Comparison of ENCODE assay signal across 29 cellular contexts in genomic region chr16:59330030-59330670, GRCh38.
A peak's percentile ranks its signal among the peaks of the same experiment; 100 is the strongest.
DNase-seq lines count a peak whose midpoint lies in the region; TF ChIP-seq lines count a peak whose summit lies in the region.
"Had no signal": no experiment of that assay in that cellular context is flagged by ENCODE, and none has a peak within 500 bp of the region (broad histone marks: within the 10 kb centered on the region; RNA-seq: fewer than 3 reads in every experiment).

No MANE protein-coding gene starts in this region.

- no peak overlapping the region for H3K9ac ChIP-seq in mesenchymal stem cell (ENCODE audit: low read length)

- no peak overlapping the region for H2AFZ ChIP-seq in mesenchymal stem cell (ENCODE audit: low read depth, low read length)

- H3K23ac ChIP-seq in mesenchymal stem cell (ENCODE audit: low read length in 2 of 2) = no peak overlapping the region

- H3K4ac ChIP-seq in mesenchymal stem cell (ENCODE audit: low read depth in 1 of 2, low read length in 2 of 2) = no peak overlapping the region

- no peak for TF ChIP-seq POLR2A in esophagus muscularis mucosa (IDR thresholded peaks at IDR 0.05; ENCODE audit: low read depth)

- no peak overlapping the region for H4K91ac ChIP-seq in mesenchymal stem cell (ENCODE audit: low read length)

- in situ Hi-C loops in astrocyte of the spinal cord (cut with HindIII; ENCODE audit: low sequenced_read_pairs) = no loop called here

- DNase-seq in GM04503 (ENCODE audit: low read depth) (peak; percentile 9), astrocyte of the spinal cord (ENCODE audit: low read depth, low spot score) (peak; percentile 24), mesenchymal stem cell (peak; percentile 6), esophagus muscularis mucosa (ENCODE audit: extremely low spot score) (no peak), T1000 (lab: John Stamatoyannopoulos, UW) (no peak), NCI-H1105 (lab: John Stamatoyannopoulos, UW) (no peak), GM10266 (ENCODE audit: extremely low spot score) (no peak)
- DNase-seq: activated CD4-positive, alpha-beta memory T cell treated with anti-CD3 and anti-CD28 coated beads, Interleukin-2, amount 10 ng/mL, durations not matched to agents 7 days and 5 days; activated CD4-positive, CD25-positive, alpha-beta regulatory T cell treated with anti-CD3 and anti-CD28 coated beads, Interleukin-2, amount 50 U/mL, for 72 hours; activated CD8-positive, alpha-beta memory T cell treated with anti-CD3 and anti-CD28 coated beads, Interleukin-2, amount 50 U/mL, for 4 hours; activated naive CD4-positive, alpha-beta T cell treated with anti-CD3 and anti-CD28 coated beads for 36 hours; Calu3; DMS79 treated with DMSO at 0.1 percent for 48 hours; effector CD4-positive, alpha-beta T cell; HCEC 1CT; heart left ventricle; Karpas-422; naive thymus-derived CD4-positive, alpha-beta T cell; NCI-H1436 treated with DMSO at 0.1 percent for 48 hours; NCI-H2107; NCI-H345; NCI-H69; occipital lobe; SHP77; stimulated activated CD4-positive, alpha-beta T cell treated with anti-CD3 and anti-CD28 coated beads, Interleukin-4, amount 100 ng/mL, for 24 hours; T-helper 2 cell; transverse colon had no signal

- H3K4me3 ChIP-seq in astrocyte of the spinal cord (ENCODE audit: low read depth, low read length) = no peak overlapping the region
- no peak overlapping the region for H3K4me3 ChIP-seq in mesenchymal stem cell (ENCODE audit: insufficient read depth in 1 of 2, low read depth in 1 of 2, low read length in 2 of 2)
- no peak overlapping the region for H3K4me3 ChIP-seq in esophagus muscularis mucosa
- H3K4me3 ChIP-seq: heart left ventricle, prostate gland, transverse colon had no signal

- no peaks in the 10 kb centered on the region for H3K27me3 ChIP-seq in mesenchymal stem cell (ENCODE audit: control insufficient read depth in 1 of 2, insufficient read depth in 1 of 2, low read length in 2 of 2)
- H3K27me3 ChIP-seq in esophagus muscularis mucosa = no peaks in the 10 kb centered on the region
- H3K27me3 ChIP-seq: heart left ventricle, transverse colon had no signal

- no peak overlapping the region for H2AK5ac ChIP-seq in mesenchymal stem cell (ENCODE audit: low read length, severe bottlenecking)

- no peaks in the 10 kb centered on the region for H3K79me1 ChIP-seq in mesenchymal stem cell (replicated peaks; ENCODE audit: low read length, poor library complexity, severe bottlenecking)

- H3K18ac ChIP-seq in mesenchymal stem cell (ENCODE audit: low read depth in 1 of 2, low read length in 2 of 2) = no peak overlapping the region

- no peak overlapping the region for H2BK12ac ChIP-seq in mesenchymal stem cell (ENCODE audit: low read length in 2 of 2)

- H2BK15ac ChIP-seq in mesenchymal stem cell (ENCODE audit: low read depth, poor library complexity, severe bottlenecking) = no peak overlapping the region

- H2BK5ac ChIP-seq in mesenchymal stem cell (ENCODE audit: low read depth, low read length, poor library complexity, severe bottlenecking) = no peak overlapping the region

- H3K4me2 ChIP-seq in mesenchymal stem cell (ENCODE audit: low read length, poor library complexity, severe bottlenecking) = no peak overlapping the region

- intact Hi-C loops in esophagus muscularis mucosa (cut with DNase I) = no loop called here

- H3K4me1 ChIP-seq in mesenchymal stem cell (ENCODE audit: control insufficient read depth, insufficient read depth, low read depth, low read length) = peaks cover 5% of the 10 kb centered on the region
- no peaks in the 10 kb centered on the region for H3K4me1 ChIP-seq in esophagus muscularis mucosa
- H3K4me1 ChIP-seq: heart left ventricle, prostate gland, transverse colon had no signal

- H3K36me3 ChIP-seq in mesenchymal stem cell (ENCODE audit: control insufficient read depth in 1 of 2, insufficient read depth in 2 of 2, low read depth in 1 of 2, low read length in 2 of 2) (no peaks in the 10 kb centered on the region), esophagus muscularis mucosa (no peaks in the 10 kb centered on the region)
- H3K36me3 ChIP-seq: heart left ventricle, prostate gland, transverse colon had no signal

- no peak for TF ChIP-seq EP300 in esophagus muscularis mucosa (IDR thresholded peaks at IDR 0.05)

- WGBS in mesenchymal stem cell = 100% methylated on average over 1 of the region's 2 CpGs
- 71% methylated on average over 2 of the region's 2 CpGs for WGBS in esophagus muscularis mucosa

- H3K27ac ChIP-seq in mesenchymal stem cell (ENCODE audit: low read length, poor library complexity, severe bottlenecking) (peak overlapping the region; percentile 39), esophagus muscularis mucosa (replicated peaks in 1 of 4) (no peak overlapping the region)
- H3K27ac ChIP-seq: epithelial cell of prostate, heart left ventricle, prostate gland, transverse colon had no signal

- H2BK120ac ChIP-seq in mesenchymal stem cell (ENCODE audit: low read depth, low read length) = no peak overlapping the region

- no peak for TF ChIP-seq CTCF in astrocyte of the spinal cord (IDR thresholded peaks at IDR 0.05; ENCODE audit: low read depth, low read length)
- no peak for TF ChIP-seq CTCF in esophagus muscularis mucosa (IDR thresholded peaks at IDR 0.05)
- no peak for TF ChIP-seq CTCF in GM10266 (IDR thresholded peaks at IDR 0.05; ENCODE audit: control insufficient read depth, insufficient read depth, low read depth, missing control alignments)

- H3K14ac ChIP-seq in mesenchymal stem cell (ENCODE audit: low read length in 2 of 2) = no peak overlapping the region

- H4K8ac ChIP-seq in mesenchymal stem cell (ENCODE audit: low read length) = no peak overlapping the region

- H3K9me3 ChIP-seq in mesenchymal stem cell (ENCODE audit: control insufficient read depth, low read length) (no peaks in the 10 kb centered on the region), esophagus muscularis mucosa (no peaks in the 10 kb centered on the region)
- H3K9me3 ChIP-seq: prostate gland had no signal

Comparison
In these comparisons a context has a peak if more than half of its experiments do, and no peak if none do; other contexts are left out.
1. DNase-seq: peak in GM04503 (single experiment), astrocyte of the spinal cord (single experiment) and mesenchymal stem cell (single experiment); none in esophagus muscularis mucosa (single experiment), T1000 (single experiment), NCI-H1105 (single experiment) and GM10266 (single experiment).